ENCODE assay signal across 1 cellular context in the genomic region with DNA sequence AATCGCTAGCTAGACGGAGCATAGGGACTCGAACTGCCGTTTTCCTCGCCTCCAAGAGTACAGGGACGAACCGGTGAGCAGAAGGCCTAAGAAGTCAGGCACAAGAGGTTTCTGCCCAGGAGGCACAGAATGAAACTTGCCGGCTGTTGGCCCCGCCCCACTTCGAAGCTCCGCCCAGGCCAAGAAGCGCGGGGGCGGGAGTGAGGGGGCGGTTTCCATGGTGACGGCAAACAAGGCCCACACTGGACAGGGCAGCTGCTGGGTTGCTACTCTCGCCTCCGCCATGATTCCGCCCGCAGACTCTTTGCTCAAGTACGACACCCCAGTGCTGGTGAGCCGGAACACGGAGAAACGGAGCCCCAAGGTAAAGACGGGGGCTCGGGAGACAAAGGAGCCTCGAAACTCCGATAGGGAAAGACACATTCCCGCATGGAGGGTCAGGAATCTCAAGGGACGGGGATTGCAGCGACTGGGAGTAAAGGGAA.
TF ChIP-seq lines count a peak whose summit lies in the region.

TSS of gene DNALI1 (plus strand) at position 229 of the 485 bp plus-strand sequence. CDS start at position 284, 55 bp downstream.

TF ChIP-seq in K562, 482 proteins besides CTCF, POLR2A, EP300 and RAD21 (continued from another document and continues in another):
- peak; percentile 36; the same call in 1 of the 2 replicates for TF ChIP-seq SP1 (CRISPR knock-in tag; IDR thresholded peaks at IDR 0.05)
- TF ChIP-seq L3MBTL2 (IDR thresholded peaks at IDR 0.05), result peak; percentile 43; the same call in 1 of the 2 replicates
- peak; percentile 39 for TF ChIP-seq NEUROD1 (IDR thresholded peaks at IDR 0.05; ENCODE audit: borderline replicate concordance, low read depth, low read length, partially characterized antibody)
- peak; percentile 68 for TF ChIP-seq TBP (optimal IDR thresholded peaks at IDR 0.05; ENCODE audit: low read depth, low read length)
- TF ChIP-seq ARNT (IDR thresholded peaks at IDR 0.05), result no peak
- TF ChIP-seq, protein P1, sequence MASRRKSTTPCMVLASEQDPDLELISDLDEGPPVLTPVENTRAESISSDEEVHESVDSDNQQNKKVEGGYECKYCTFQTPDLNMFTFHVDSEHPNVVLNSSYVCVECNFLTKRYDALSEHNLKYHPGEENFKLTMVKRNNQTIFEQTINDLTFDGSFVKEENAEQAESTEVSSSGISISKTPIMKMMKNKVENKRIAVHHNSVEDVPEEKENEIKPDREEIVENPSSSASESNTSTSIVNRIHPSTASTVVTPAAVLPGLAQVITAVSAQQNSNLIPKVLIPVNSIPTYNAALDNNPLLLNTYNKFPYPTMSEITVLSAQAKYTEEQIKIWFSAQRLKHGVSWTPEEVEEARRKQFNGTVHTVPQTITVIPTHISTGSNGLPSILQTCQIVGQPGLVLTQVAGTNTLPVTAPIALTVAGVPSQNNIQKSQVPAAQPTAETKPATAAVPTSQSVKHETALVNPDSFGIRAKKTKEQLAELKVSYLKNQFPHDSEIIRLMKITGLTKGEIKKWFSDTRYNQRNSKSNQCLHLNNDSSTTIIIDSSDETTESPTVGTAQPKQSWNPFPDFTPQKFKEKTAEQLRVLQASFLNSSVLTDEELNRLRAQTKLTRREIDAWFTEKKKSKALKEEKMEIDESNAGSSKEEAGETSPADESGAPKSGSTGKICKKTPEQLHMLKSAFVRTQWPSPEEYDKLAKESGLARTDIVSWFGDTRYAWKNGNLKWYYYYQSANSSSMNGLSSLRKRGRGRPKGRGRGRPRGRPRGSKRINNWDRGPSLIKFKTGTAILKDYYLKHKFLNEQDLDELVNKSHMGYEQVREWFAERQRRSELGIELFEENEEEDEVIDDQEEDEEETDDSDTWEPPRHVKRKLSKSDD (conservative IDR thresholded peaks at IDR 0.05; ENCODE audit: low read length), result no peak
- 0 out of 2 replicates have a peak, but pooled peaks have one; percentile 58 for TF ChIP-seq ZNF766 (CRISPR knock-in tag; conservative IDR thresholded peaks at IDR 0.05)
- 0 out of 4 replicates have a peak, but pooled peaks of 1 of the 2 experiments have one; percentile 30 for TF ChIP-seq MAZ (CRISPR knock-in tag; conservative IDR thresholded peaks at IDR 0.05 in 1 of 2, IDR thresholded peaks at IDR 0.05 in 1 of 2)
- peak; percentile 52 for TF ChIP-seq POLR2B (IDR thresholded peaks at IDR 0.05; ENCODE audit: low read depth, partially characterized antibody)
- TF ChIP-seq, protein P2, sequence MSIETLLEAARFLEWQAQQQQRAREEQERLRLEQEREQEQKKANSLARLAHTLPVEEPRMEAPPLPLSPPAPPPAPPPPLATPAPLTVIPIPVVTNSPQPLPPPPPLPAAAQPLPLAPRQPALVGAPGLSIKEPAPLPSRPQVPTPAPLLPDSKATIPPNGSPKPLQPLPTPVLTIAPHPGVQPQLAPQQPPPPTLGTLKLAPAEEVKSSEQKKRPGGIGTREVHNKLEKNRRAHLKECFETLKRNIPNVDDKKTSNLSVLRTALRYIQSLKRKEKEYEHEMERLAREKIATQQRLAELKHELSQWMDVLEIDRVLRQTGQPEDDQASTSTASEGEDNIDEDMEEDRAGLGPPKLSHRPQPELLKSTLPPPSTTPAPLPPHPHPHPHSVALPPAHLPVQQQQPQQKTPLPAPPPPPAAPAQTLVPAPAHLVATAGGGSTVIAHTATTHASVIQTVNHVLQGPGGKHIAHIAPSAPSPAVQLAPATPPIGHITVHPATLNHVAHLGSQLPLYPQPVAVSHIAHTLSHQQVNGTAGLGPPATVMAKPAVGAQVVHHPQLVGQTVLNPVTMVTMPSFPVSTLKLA (conservative IDR thresholded peaks at IDR 0.05), result 0 out of 4 replicates have a peak, but pooled peaks of 1 of the 2 experiments have one; percentile 13
- TF ChIP-seq EP400 (IDR thresholded peaks at IDR 0.05), result 0 out of 2 replicates have a peak, but pooled peaks have one; percentile 16
- TF ChIP-seq GTF2F1 (IDR thresholded peaks at IDR 0.05; ENCODE audit: low read depth, low read length), result 0 out of 2 replicates have a peak, but pooled peaks have one; percentile 15
- TF ChIP-seq XRCC5 (IDR thresholded peaks at IDR 0.05; ENCODE audit: low read depth, low read length), result no peak
- TF ChIP-seq, protein P3, sequence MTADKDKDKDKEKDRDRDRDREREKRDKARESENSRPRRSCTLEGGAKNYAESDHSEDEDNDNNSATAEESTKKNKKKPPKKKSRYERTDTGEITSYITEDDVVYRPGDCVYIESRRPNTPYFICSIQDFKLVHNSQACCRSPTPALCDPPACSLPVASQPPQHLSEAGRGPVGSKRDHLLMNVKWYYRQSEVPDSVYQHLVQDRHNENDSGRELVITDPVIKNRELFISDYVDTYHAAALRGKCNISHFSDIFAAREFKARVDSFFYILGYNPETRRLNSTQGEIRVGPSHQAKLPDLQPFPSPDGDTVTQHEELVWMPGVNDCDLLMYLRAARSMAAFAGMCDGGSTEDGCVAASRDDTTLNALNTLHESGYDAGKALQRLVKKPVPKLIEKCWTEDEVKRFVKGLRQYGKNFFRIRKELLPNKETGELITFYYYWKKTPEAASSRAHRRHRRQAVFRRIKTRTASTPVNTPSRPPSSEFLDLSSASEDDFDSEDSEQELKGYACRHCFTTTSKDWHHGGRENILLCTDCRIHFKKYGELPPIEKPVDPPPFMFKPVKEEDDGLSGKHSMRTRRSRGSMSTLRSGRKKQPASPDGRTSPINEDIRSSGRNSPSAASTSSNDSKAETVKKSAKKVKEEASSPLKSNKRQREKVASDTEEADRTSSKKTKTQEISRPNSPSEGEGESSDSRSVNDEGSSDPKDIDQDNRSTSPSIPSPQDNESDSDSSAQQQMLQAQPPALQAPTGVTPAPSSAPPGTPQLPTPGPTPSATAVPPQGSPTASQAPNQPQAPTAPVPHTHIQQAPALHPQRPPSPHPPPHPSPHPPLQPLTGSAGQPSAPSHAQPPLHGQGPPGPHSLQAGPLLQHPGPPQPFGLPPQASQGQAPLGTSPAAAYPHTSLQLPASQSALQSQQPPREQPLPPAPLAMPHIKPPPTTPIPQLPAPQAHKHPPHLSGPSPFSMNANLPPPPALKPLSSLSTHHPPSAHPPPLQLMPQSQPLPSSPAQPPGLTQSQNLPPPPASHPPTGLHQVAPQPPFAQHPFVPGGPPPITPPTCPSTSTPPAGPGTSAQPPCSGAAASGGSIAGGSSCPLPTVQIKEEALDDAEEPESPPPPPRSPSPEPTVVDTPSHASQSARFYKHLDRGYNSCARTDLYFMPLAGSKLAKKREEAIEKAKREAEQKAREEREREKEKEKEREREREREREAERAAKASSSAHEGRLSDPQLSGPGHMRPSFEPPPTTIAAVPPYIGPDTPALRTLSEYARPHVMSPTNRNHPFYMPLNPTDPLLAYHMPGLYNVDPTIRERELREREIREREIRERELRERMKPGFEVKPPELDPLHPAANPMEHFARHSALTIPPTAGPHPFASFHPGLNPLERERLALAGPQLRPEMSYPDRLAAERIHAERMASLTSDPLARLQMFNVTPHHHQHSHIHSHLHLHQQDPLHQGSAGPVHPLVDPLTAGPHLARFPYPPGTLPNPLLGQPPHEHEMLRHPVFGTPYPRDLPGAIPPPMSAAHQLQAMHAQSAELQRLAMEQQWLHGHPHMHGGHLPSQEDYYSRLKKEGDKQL (CRISPR knock-in tag; IDR thresholded peaks at IDR 0.05; ENCODE audit: borderline replicate concordance), result no peak
- peak in 1 of 3 experiments; percentile 82 for TF ChIP-seq YY1 (IDR thresholded peaks at IDR 0.05; ENCODE audit: borderline replicate concordance in 1 of 3, control insufficient read depth in 1 of 3, extremely low read depth in 1 of 3, insufficient read depth in 3 of 3, insufficient read length in 1 of 3, insufficient replicate concordance in 2 of 3, low read depth in 1 of 3, low read length in 2 of 3)
- TF ChIP-seq ZNF445 (CRISPR knock-in tag; IDR thresholded peaks at IDR 0.05; ENCODE audit: low read depth), result no peak
- TF ChIP-seq DPF2 (IDR thresholded peaks at IDR 0.05), result peak; percentile 52; the same call in 1 of the 2 replicates
- TF ChIP-seq NR2C1 (IDR thresholded peaks at IDR 0.05), result no peak
- no peak for TF ChIP-seq NR2C1 (tag; IDR thresholded peaks at IDR 0.05)
- TF ChIP-seq HNRNPUL1 (IDR thresholded peaks at IDR 0.05; ENCODE audit: low read length), result no peak
- TF ChIP-seq ZFP1 (CRISPR knock-in tag; IDR thresholded peaks at IDR 0.05), result no peak
- 0 out of 2 replicates have a peak, but pooled peaks have one; percentile 5 for TF ChIP-seq ARID1B (IDR thresholded peaks at IDR 0.05)
- TF ChIP-seq RFX1 (IDR thresholded peaks at IDR 0.05), result peak; percentile 99
- no peak for TF ChIP-seq SNAPC5 (CRISPR knock-in tag; IDR thresholded peaks at IDR 0.05)
- peak in 1 of 2 experiments; percentile 93; a peak in 2 of 4 replicates for TF ChIP-seq CSDE1 (IDR thresholded peaks at IDR 0.05)
- TF ChIP-seq CHD1 (IDR thresholded peaks at IDR 0.05; ENCODE audit: low read length), result no peak
- no peak for TF ChIP-seq SREBF2 (CRISPR knock-in tag; IDR thresholded peaks at IDR 0.05)
- 0 out of 2 replicates have a peak, but pooled peaks have one; percentile 6 for TF ChIP-seq SOX6 (IDR thresholded peaks at IDR 0.05)
- TF ChIP-seq NFIX (CRISPR knock-in tag; IDR thresholded peaks at IDR 0.05; ENCODE audit: low read depth), result no peak
- peak; percentile 69 for TF ChIP-seq FOXJ2 (tag; IDR thresholded peaks at IDR 0.05)
- TF ChIP-seq ETV5 (CRISPR knock-in tag; IDR thresholded peaks at IDR 0.05; ENCODE audit: low read depth), result 0 out of 2 replicates have a peak, but pooled peaks have one; percentile 23
- TF ChIP-seq CEBPG (CRISPR knock-in tag; IDR thresholded peaks at IDR 0.05), result no peak
- TF ChIP-seq CEBPG (tag; conservative IDR thresholded peaks at IDR 0.05 in 1 of 2, IDR thresholded peaks at IDR 0.05 in 1 of 2), result no peak
- TF ChIP-seq PKNOX1 (IDR thresholded peaks at IDR 0.05), result peak; percentile 23; the same call in 1 of the 2 replicates
- TF ChIP-seq, protein P4, sequence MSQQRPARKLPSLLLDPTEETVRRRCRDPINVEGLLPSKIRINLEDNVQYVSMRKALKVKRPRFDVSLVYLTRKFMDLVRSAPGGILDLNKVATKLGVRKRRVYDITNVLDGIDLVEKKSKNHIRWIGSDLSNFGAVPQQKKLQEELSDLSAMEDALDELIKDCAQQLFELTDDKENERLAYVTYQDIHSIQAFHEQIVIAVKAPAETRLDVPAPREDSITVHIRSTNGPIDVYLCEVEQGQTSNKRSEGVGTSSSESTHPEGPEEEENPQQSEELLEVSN (IDR thresholded peaks at IDR 0.05; ENCODE audit: borderline replicate concordance in 1 of 2, extremely low read depth in 1 of 2, insufficient read depth in 1 of 2, insufficient read length in 1 of 2, low read depth in 1 of 2, low read length in 1 of 2, poor library complexity in 1 of 2, severe bottlenecking in 1 of 2), result peak in 1 of 2 experiments; percentile 56
- peak; percentile 45; the same call in 1 of the 2 replicates for TF ChIP-seq ZBTB33 (CRISPR knock-in tag; IDR thresholded peaks at IDR 0.05)
- peak; percentile 22; the same call in 1 of the 2 replicates for TF ChIP-seq MXI1 (IDR thresholded peaks at IDR 0.05; ENCODE audit: low read depth, low read length)
- peak; percentile 39 for TF ChIP-seq HMGN3 (IDR thresholded peaks at IDR 0.05; ENCODE audit: borderline replicate concordance, extremely low read depth, insufficient read length, low read depth, low read length)
- TF ChIP-seq NRF1 (conservative IDR thresholded peaks at IDR 0.05 in 1 of 2, IDR thresholded peaks at IDR 0.05 in 1 of 2), result peak; percentile 61 to 65
- TF ChIP-seq TAF1 (IDR thresholded peaks at IDR 0.05; ENCODE audit: control insufficient read depth, extremely low read depth, insufficient read depth, low read length, severe bottlenecking), result peak; percentile 28
- no peak for TF ChIP-seq ZNF79 (CRISPR knock-in tag; IDR thresholded peaks at IDR 0.05; ENCODE audit: low read depth)
- TF ChIP-seq TCF3 (CRISPR knock-in tag; IDR thresholded peaks at IDR 0.05), result 0 out of 2 replicates have a peak, but pooled peaks have one; percentile 4
- TF ChIP-seq VEZF1 (CRISPR knock-in tag; IDR thresholded peaks at IDR 0.05), result peak; percentile 96
